Comparison of ENCODE assay signal across 2 cellular contexts in the genomic region with DNA sequence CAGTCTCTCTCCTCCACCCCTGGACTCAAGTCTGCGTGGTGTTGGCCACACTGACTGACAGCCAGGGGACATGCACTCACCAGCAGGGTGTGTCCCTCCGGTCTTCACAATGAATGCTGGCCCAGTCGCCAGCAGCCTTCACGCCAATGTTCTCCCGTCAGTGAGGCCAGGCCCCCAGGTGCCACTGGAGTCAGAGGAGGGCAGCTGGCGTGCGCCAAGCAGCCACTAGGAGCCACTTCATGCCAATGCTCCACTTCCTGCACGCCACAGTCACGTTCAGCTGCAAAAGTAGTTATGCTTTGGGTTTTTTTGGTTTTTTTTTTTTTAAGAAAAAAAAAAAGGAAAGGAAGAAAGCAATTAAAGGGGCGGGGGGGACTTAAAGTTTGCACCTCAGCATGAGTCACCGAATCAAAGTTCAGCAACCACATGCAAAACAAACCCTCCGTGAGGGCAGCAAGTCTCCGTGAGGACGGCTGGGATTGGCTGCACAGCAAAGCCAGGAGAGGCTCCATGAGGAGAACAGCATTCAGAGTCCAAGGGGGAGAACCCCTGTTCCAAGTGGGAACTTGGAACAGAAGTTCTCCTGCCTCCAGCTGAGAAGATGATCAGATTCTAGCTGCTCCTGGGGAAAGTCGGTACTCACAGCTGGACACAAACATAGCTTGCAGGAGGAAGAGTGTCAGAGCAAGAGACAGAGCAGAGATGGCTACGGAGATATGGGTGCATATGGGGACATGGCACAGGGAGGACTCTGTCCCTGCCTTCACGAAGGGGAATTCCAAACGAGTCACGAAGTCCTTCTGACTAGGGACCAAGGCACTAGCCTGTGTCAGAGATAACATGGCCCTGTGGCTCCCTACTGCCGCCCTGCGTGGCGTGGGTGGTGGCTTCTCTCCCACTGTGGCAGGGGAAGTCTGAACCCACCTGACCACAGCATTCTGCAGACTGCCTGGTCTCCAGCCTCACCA.
TF ChIP-seq lines count a peak whose summit lies in the region.

TSS of gene ZC3H12D (minus strand) at position 282 of the 968 bp plus-strand sequence. CDS start 10,471 bp downstream, outside the sequence.

TF ChIP-seq in A549, 52 proteins besides CTCF, POLR2A, EP300 and RAD21:
- TF ChIP-seq HOXB13 (CRISPR knock-in tag; IDR thresholded peaks at IDR 0.05; ENCODE audit: low read depth) (no peak), JUN (IDR thresholded peaks at IDR 0.05) (peak in 1 of 2 experiments; percentile 20; a peak in 1 of 5 replicates), SREBF2 (IDR thresholded peaks at IDR 0.05) (no peak)

TF ChIP-seq in GM12878, 131 proteins besides CTCF, POLR2A, EP300 and RAD21 (continues in another document):
- TF ChIP-seq RAD51 (IDR thresholded peaks at IDR 0.05) (peak; percentile 23; the same call in 1 of the 2 replicates), DPF2 (IDR thresholded peaks at IDR 0.05) (peak; percentile 75), MTA3 (IDR thresholded peaks at IDR 0.05; ENCODE audit: borderline replicate concordance, low read length) (no peak), EGR1 (IDR thresholded peaks at IDR 0.05; ENCODE audit: borderline replicate concordance in 1 of 2, low read depth in 2 of 2, low read length in 2 of 2) (peak in 1 of 2 experiments; percentile 74; a peak in 2 of 3 replicates), CHD2 (IDR thresholded peaks at IDR 0.05; ENCODE audit: borderline replicate concordance, low read depth, low read length) (peak; percentile 43; the same call in 1 of the 2 replicates), CREM (IDR thresholded peaks at IDR 0.05; ENCODE audit: low read depth) (peak; percentile 36; the same call in 1 of the 2 replicates), ZBED1 (IDR thresholded peaks at IDR 0.05; ENCODE audit: borderline replicate concordance) (no peak; the same call in 1 of the 2 replicates), YBX1 (IDR thresholded peaks at IDR 0.05) (no peak), MTA2 (IDR thresholded peaks at IDR 0.05; ENCODE audit: low read depth) (peak; percentile 31), POU2F2 (IDR thresholded peaks at IDR 0.05; ENCODE audit: borderline replicate concordance, low read depth, low read length) (peak; percentile 81; the same call in 1 of the 3 replicates), TCF12 (IDR thresholded peaks at IDR 0.05; ENCODE audit: low read depth, low read length) (peak; percentile 44; the same call in 1 of the 2 replicates), KDM1A (IDR thresholded peaks at IDR 0.05; ENCODE audit: borderline replicate concordance) (no peak), FOS (IDR thresholded peaks at IDR 0.05; ENCODE audit: borderline replicate concordance, extremely low read depth, insufficient read length) (no peak), CHD1 (IDR thresholded peaks at IDR 0.05; ENCODE audit: low read depth, low read length) (0 out of 2 replicates have a peak, but pooled peaks have one; percentile 17), MXI1 (IDR thresholded peaks at IDR 0.05; ENCODE audit: low read depth, low read length) (peak; percentile 74), KLF5 (IDR thresholded peaks at IDR 0.05; ENCODE audit: partially characterized antibody) (peak; percentile 44), NBN (IDR thresholded peaks at IDR 0.05) (peak; percentile 86), ATF2 (IDR thresholded peaks at IDR 0.05; ENCODE audit: low read length) (0 out of 2 replicates have a peak, but pooled peaks have one; percentile 38), RB1 (IDR thresholded peaks at IDR 0.05; ENCODE audit: borderline replicate concordance) (0 out of 2 replicates have a peak, but pooled peaks have one; percentile 34), TBL1XR1 (IDR thresholded peaks at IDR 0.05; ENCODE audit: low read depth, low read length) (no peak), ZNF384 (IDR thresholded peaks at IDR 0.05; ENCODE audit: borderline replicate concordance, low read depth, low read length) (peak; percentile 98), BMI1 (IDR thresholded peaks at IDR 0.05; ENCODE audit: borderline replicate concordance) (no peak), PKNOX1 (IDR thresholded peaks at IDR 0.05) (peak; percentile 93), ZSCAN29 (IDR thresholded peaks at IDR 0.05) (no peak), BHLHE40 (IDR thresholded peaks at IDR 0.05; ENCODE audit: borderline replicate concordance in 1 of 2, low read depth in 2 of 2, low read length in 1 of 2) (peak; percentile 99), CBX3 (IDR thresholded peaks at IDR 0.05; ENCODE audit: borderline replicate concordance, low read depth) (no peak), RUNX3 (IDR thresholded peaks at IDR 0.05; ENCODE audit: low read length) (peak; percentile 78), HDGF (IDR thresholded peaks at IDR 0.05) (peak; percentile 80), SKIL (IDR thresholded peaks at IDR 0.05; ENCODE audit: low read depth, poor library complexity, severe bottlenecking) (peak; percentile 48), YY1 (IDR thresholded peaks at IDR 0.05; ENCODE audit: low read depth, low read length) (no peak; the same call in 1 of the 2 replicates), BRCA1 (IDR thresholded peaks at IDR 0.05; ENCODE audit: low read depth, low read length) (no peak), IKZF1 (conservative IDR thresholded peaks at IDR 0.05) (peak; percentile 94), LARP7 (IDR thresholded peaks at IDR 0.05) (peak; percentile 71; the same call in 1 of the 2 replicates), SMAD1 (IDR thresholded peaks at IDR 0.05; ENCODE audit: low read depth, partially characterized antibody) (peak; percentile 45), SUZ12 (IDR thresholded peaks at IDR 0.05; ENCODE audit: unreplicated experiment) (no peak), TCF3 (IDR thresholded peaks at IDR 0.05; ENCODE audit: borderline replicate concordance, insufficient read depth, low read depth, low read length) (peak; percentile 71; the same call in 1 of the 2 replicates), MEF2B (IDR thresholded peaks at IDR 0.05; ENCODE audit: partially characterized antibody, poor library complexity, severe bottlenecking) (peak; percentile 61), JUNB (IDR thresholded peaks at IDR 0.05) (peak; percentile 58), TAF1 (IDR thresholded peaks at IDR 0.05; ENCODE audit: borderline replicate concordance, low read depth, low read length) (no peak)
- TF ChIP-seq, protein P1, sequence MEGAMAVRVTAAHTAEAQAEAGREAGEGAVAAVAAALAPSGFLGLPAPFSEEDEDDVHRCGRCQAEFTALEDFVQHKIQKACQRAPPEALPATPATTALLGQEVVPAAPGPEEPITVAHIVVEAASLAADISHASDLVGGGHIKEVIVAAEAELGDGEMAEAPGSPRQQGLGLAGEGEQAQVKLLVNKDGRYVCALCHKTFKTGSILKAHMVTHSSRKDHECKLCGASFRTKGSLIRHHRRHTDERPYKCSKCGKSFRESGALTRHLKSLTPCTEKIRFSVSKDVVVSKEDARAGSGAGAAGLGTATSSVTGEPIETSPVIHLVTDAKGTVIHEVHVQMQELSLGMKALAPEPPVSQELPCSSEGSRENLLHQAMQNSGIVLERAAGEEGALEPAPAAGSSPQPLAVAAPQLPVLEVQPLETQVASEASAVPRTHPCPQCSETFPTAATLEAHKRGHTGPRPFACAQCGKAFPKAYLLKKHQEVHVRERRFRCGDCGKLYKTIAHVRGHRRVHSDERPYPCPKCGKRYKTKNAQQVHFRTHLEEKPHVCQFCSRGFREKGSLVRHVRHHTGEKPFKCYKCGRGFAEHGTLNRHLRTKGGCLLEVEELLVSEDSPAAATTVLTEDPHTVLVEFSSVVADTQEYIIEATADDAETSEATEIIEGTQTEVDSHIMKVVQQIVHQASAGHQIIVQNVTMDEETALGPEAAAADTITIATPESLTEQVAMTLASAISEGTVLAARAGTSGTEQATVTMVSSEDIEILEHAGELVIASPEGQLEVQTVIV (IDR thresholded peaks at IDR 0.05; ENCODE audit: borderline replicate concordance, partially characterized antibody), result no peak
- TF ChIP-seq, protein P2, sequence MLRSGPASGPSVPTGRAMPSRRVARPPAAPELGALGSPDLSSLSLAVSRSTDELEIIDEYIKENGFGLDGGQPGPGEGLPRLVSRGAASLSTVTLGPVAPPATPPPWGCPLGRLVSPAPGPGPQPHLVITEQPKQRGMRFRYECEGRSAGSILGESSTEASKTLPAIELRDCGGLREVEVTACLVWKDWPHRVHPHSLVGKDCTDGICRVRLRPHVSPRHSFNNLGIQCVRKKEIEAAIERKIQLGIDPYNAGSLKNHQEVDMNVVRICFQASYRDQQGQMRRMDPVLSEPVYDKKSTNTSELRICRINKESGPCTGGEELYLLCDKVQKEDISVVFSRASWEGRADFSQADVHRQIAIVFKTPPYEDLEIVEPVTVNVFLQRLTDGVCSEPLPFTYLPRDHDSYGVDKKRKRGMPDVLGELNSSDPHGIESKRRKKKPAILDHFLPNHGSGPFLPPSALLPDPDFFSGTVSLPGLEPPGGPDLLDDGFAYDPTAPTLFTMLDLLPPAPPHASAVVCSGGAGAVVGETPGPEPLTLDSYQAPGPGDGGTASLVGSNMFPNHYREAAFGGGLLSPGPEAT (IDR thresholded peaks at IDR 0.05; ENCODE audit: low read depth), result peak; percentile 85
- TF ChIP-seq, protein P3, sequence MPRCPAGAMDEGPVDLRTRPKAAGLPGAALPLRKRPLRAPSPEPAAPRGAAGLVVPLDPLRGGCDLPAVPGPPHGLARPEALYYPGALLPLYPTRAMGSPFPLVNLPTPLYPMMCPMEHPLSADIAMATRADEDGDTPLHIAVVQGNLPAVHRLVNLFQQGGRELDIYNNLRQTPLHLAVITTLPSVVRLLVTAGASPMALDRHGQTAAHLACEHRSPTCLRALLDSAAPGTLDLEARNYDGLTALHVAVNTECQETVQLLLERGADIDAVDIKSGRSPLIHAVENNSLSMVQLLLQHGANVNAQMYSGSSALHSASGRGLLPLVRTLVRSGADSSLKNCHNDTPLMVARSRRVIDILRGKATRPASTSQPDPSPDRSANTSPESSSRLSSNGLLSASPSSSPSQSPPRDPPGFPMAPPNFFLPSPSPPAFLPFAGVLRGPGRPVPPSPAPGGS (IDR thresholded peaks at IDR 0.05; ENCODE audit: borderline replicate concordance, insufficient read depth, low read depth, low read length, poor library complexity, severe bottlenecking), result peak; percentile 41
- TF ChIP-seq, protein P4, sequence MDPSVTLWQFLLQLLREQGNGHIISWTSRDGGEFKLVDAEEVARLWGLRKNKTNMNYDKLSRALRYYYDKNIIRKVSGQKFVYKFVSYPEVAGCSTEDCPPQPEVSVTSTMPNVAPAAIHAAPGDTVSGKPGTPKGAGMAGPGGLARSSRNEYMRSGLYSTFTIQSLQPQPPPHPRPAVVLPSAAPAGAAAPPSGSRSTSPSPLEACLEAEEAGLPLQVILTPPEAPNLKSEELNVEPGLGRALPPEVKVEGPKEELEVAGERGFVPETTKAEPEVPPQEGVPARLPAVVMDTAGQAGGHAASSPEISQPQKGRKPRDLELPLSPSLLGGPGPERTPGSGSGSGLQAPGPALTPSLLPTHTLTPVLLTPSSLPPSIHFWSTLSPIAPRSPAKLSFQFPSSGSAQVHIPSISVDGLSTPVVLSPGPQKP (IDR thresholded peaks at IDR 0.05; ENCODE audit: low read depth, low read length), result 0 out of 2 replicates have a peak, but pooled peaks have one; percentile 51
- TF ChIP-seq, protein P5, sequence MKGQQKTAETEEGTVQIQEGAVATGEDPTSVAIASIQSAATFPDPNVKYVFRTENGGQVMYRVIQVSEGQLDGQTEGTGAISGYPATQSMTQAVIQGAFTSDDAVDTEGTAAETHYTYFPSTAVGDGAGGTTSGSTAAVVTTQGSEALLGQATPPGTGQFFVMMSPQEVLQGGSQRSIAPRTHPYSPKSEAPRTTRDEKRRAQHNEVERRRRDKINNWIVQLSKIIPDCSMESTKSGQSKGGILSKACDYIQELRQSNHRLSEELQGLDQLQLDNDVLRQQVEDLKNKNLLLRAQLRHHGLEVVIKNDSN (IDR thresholded peaks at IDR 0.05; ENCODE audit: borderline replicate concordance, extremely low read length, insufficient read depth, low read depth, low read length), result no peak
- TF ChIP-seq, protein P6, sequence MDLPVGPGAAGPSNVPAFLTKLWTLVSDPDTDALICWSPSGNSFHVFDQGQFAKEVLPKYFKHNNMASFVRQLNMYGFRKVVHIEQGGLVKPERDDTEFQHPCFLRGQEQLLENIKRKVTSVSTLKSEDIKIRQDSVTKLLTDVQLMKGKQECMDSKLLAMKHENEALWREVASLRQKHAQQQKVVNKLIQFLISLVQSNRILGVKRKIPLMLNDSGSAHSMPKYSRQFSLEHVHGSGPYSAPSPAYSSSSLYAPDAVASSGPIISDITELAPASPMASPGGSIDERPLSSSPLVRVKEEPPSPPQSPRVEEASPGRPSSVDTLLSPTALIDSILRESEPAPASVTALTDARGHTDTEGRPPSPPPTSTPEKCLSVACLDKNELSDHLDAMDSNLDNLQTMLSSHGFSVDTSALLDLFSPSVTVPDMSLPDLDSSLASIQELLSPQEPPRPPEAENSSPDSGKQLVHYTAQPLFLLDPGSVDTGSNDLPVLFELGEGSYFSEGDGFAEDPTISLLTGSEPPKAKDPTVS (IDR thresholded peaks at IDR 0.05; ENCODE audit: low read depth, low read length), result no peak
